8 cellular contexts compared by ENCODE assay signal in the genomic region with DNA sequence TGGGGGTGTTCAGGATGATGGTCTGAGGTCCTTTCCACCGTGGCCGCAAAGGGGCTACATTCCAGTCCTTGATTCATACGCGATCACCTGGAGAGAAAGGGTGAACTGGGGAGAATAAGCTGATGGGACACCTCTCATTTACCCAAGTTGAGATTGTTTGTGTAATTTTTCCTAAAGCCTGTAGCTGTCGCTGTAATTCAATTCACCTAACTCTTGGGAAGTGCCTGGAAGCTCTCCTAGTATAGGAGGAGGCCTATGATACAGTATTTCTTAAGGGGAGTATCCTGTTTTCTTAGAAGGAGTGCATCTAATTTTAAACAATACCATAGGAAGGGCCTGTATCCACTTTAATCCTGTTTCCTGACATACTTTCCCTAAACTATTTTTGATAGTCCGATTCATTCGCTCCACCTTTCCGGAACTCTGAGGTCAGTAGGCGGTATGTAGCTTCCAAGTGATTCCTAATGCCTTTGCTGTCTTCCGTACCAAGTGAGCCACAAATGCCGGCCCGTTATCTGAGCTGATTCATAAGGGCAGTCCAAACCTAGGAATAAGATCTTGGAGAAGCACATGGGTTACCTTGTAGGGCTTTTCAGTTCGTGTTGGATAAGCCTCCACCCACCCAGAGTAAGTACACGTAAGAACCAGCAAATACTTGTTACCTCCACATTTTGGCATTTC.
DNase-seq lines count a peak whose midpoint lies in the region; FAIRE-seq and TF ChIP-seq lines count a peak whose summit lies in the region.
"Not testable (repeated sequence)": the region's sequence is repeated elsewhere in the genome, so short reads cannot be mapped to it uniquely, and the experiment has no call there.

No MANE protein-coding gene starts in this region.

- FAIRE-seq in kidney (lab: Jason Lieb, UNC) = not testable (repeated sequence)

- H3K27ac ChIP-seq in brain microvascular endothelial cell = peak overlapping the region; percentile 2
- not testable (repeated sequence) for H3K27ac ChIP-seq in kidney (ENCODE audit: low read depth in 2 of 2, low read length in 2 of 2); testis

- intact Hi-C loops in kidney (cut with DNase I); testis (cut with DNase I; ENCODE audit: low total_unique reads): not testable (repeated sequence)

- in situ Hi-C loops in SK-MEL-5 (cut with HindIII; ENCODE audit: low pct_unique_long_range_greater_than_20kb, low sequenced_read_pairs); brain microvascular endothelial cell (cut with HindIII; ENCODE audit: low pct_ligation_motif_present, low sequenced_read_pairs): not testable (repeated sequence)

- not testable (repeated sequence) for TF ChIP-seq POLR2A in testis (IDR thresholded peaks at IDR 0.05)

- H3K9me3 ChIP-seq in kidney (ENCODE audit: control insufficient read depth in 1 of 2, low read length in 2 of 2); testis: not testable (repeated sequence)

- WGBS in testis, 2 donors = 86 to 87% methylated on average over 14 of the region's 14 CpGs

- not testable (repeated sequence) for H3K4me3 ChIP-seq in brain microvascular endothelial cell (ENCODE audit: low read depth, low read length); fibroblast of mammary gland (ENCODE audit: control insufficient read depth, low read depth, low read length); kidney (ENCODE audit: low read length in 2 of 2); testis

- peak; percentile 10 for DNase-seq in AG09319 (ENCODE audit: extremely low read depth, low read depth)
- peak; percentile 8 for DNase-seq in NCI-H146 (lab: John Stamatoyannopoulos, UW)
- DNase-seq in SK-MEL-5 (ENCODE audit: low read depth, low spot score) = peak; percentile 60
- not testable (repeated sequence) for DNase-seq in brain microvascular endothelial cell, kidney, testis
- DNase-seq in fibroblast of mammary gland (ENCODE audit: low read depth) = peak; percentile 51

- not testable (repeated sequence) for H3K36me3 ChIP-seq in brain microvascular endothelial cell (replicated peaks); kidney (ENCODE audit: control insufficient read depth in 1 of 2, insufficient read depth in 2 of 2, low read length in 2 of 2); testis (ENCODE audit: low read depth, missing control alignments)

- not testable (repeated sequence) for H3K27me3 ChIP-seq in brain microvascular endothelial cell (replicated peaks); testis

- TF ChIP-seq CTCF in AG09319 (IDR thresholded peaks at IDR 0.05; ENCODE audit: low read depth, low read length) = peak; percentile 36
- peak; percentile 11; the same call in 1 of the 2 replicates for TF ChIP-seq CTCF in GM12874 (IDR thresholded peaks at IDR 0.05; ENCODE audit: insufficient read depth, low read depth, low read length)
- peak; percentile 43 for TF ChIP-seq CTCF in brain microvascular endothelial cell (IDR thresholded peaks at IDR 0.05; ENCODE audit: low read depth, low read length, missing control alignments)
- peak; percentile 25 for TF ChIP-seq CTCF in fibroblast of mammary gland (conservative IDR thresholded peaks at IDR 0.05; ENCODE audit: control insufficient read depth, insufficient read depth, low read depth, low read length)
- peak; percentile 3 for TF ChIP-seq CTCF in kidney (IDR thresholded peaks at IDR 0.05; ENCODE audit: borderline replicate concordance, extremely low read depth, insufficient read depth)
- TF ChIP-seq CTCF in testis (IDR thresholded peaks at IDR 0.05) = peak in 2 of 3 experiments; percentile 23 to 38

- H3K9ac ChIP-seq in kidney (ENCODE audit: low read length in 2 of 2) = not testable (repeated sequence)

- H3K4me1 ChIP-seq in kidney (ENCODE audit: control insufficient read depth in 1 of 2, insufficient read depth in 1 of 2, low read depth in 1 of 2, low read length in 2 of 2); testis: not testable (repeated sequence)
